13 cellular contexts compared by ENCODE assay signal in genomic region chr18:9619545-9619944, GRCh38. TPM values are rescaled to one million over a fixed set of nuclear protein-coding genes. Genes with fewer than 3 reads are reported as not detected.
DNase-seq lines count a peak whose midpoint lies in the region; ATAC-seq, FAIRE-seq and TF ChIP-seq lines count a peak whose summit lies in the region.
"Had no signal": no experiment of that assay in that cellular context is flagged by ENCODE, and none has a peak within 500 bp of the region (broad histone marks: within the 10 kb centered on the region; RNA-seq: fewer than 3 reads in every experiment).

No MANE protein-coding gene starts in this region.

- WGBS in small intestine, 3 donors: 3 to 13% (median 10%) methylated on average over 1 of the region's 1 CpG

- FAIRE-seq in small intestine (lab: Jason Lieb, UNC): no peak

- ATAC-seq in activated CD4-positive, CD25-positive, alpha-beta regulatory T cell treated with anti-CD3 and anti-CD28 coated beads, Interleukin-2, amount 50 U/mL, for 24 hours: peak; percentile 57 to 71
- ATAC-seq in RWPE2 (ENCODE audit: low read depth): peak; percentile 33; the same call in 1 of the 3 replicates
- ATAC-seq in HG02571 (IDR thresholded peaks at IDR 0.05; ENCODE audit: unreplicated experiment): no peak
- ATAC-seq in left colon: no peak
- ATAC-seq: upper lobe of right lung had no signal

- TF ChIP-seq CTCF in RWPE2 (IDR thresholded peaks at IDR 0.05; ENCODE audit: poor library complexity, severe bottlenecking) (no peak), epithelial cell of esophagus (IDR thresholded peaks at IDR 0.05; ENCODE audit: insufficient read depth, low read depth, low read length, missing control alignments) (no peak)

- peak overlapping the region; percentile 58 for H3K27ac ChIP-seq in RWPE2 (ENCODE audit: poor library complexity, severe bottlenecking)
- no peak overlapping the region for H3K27ac ChIP-seq in small intestine (ENCODE audit: low read depth in 1 of 2, low read length in 1 of 2)
- H3K27ac ChIP-seq: upper lobe of right lung had no signal

- no peaks in the 10 kb centered on the region for H3K27me3 ChIP-seq in RWPE2 (ENCODE audit: insufficient read depth, poor library complexity, severe bottlenecking)
- no peaks in the 10 kb centered on the region for H3K27me3 ChIP-seq in small intestine (ENCODE audit: control insufficient read depth in 2 of 2, insufficient read depth in 2 of 2, low read length in 2 of 2)
- H3K27me3 ChIP-seq: upper lobe of right lung had no signal

- no peak for DNase-seq in activated CD4-positive, CD25-positive, alpha-beta regulatory T cell treated with anti-CD3 and anti-CD28 coated beads, Interleukin-2, amount 50 U/mL, for 72 hours
- DNase-seq in RWPE2 (ENCODE audit: low spot score): no peak
- DNase-seq in epithelial cell of esophagus (ENCODE audit: low read depth): peak; percentile 51
- DNase-seq in small intestine: peak; percentile 50
- DNase-seq in left colon: no peak
- no peak for DNase-seq in stimulated activated naive CD4-positive, alpha-beta T cell treated with Interleukin-2 at 50 U/mL for 16 hours (lab: John Stamatoyannopoulos, UW)
- DNase-seq: activated CD4-positive, alpha-beta T cell treated with anti-CD3 and anti-CD28 coated beads, Interleukin-2, amount 50 U/mL, for 4 hours; central memory CD4-positive, alpha-beta T cell; MM.1S; stimulated activated CD4-positive, alpha-beta T cell treated with anti-CD3 and anti-CD28 coated beads, Interleukin-4, amount 100 ng/mL, for 24 hours; upper lobe of right lung had no signal

- H3K36me3 ChIP-seq in RWPE2 (ENCODE audit: low read depth) (no peaks in the 10 kb centered on the region), small intestine (ENCODE audit: control insufficient read depth in 2 of 2, insufficient read depth in 2 of 2, low read length in 2 of 2) (no peaks in the 10 kb centered on the region)
- H3K36me3 ChIP-seq: upper lobe of right lung had no signal

- intact Hi-C loops in left colon (cut with DNase I, micrococcal nuclease): no loop called here

- peaks cover 30% of the 10 kb centered on the region for H3K4me1 ChIP-seq in RWPE2 (ENCODE audit: insufficient read depth, poor library complexity, severe bottlenecking)
- no peaks in the 10 kb centered on the region for H3K4me1 ChIP-seq in small intestine (ENCODE audit: control insufficient read depth in 2 of 2, insufficient read depth in 1 of 2, low read depth in 1 of 2, low read length in 1 of 2)

- H3K4me3 ChIP-seq in RWPE2 (ENCODE audit: severe bottlenecking) (no peak overlapping the region), epithelial cell of esophagus (ENCODE audit: low read length) (no peak overlapping the region), small intestine (ENCODE audit: low read depth in 1 of 2, low read length in 2 of 2) (no peak overlapping the region)
- H3K4me3 ChIP-seq: upper lobe of right lung had no signal

- H3K9me3 ChIP-seq in RWPE2 (ENCODE audit: severe bottlenecking) (no peaks in the 10 kb centered on the region), small intestine (ENCODE audit: control insufficient read depth, low read depth) (no peaks in the 10 kb centered on the region)
- H3K9me3 ChIP-seq: upper lobe of right lung had no signal

RNA-seq across cellular contexts. Expression of gene PPP4R1, which starts 5.2 kb away (rescaled TPM):
- polyA plus RNA-seq in small intestine: 10 to 100 TPM; 31.1 to 73.1 (median 56.7) TPM
- total RNA-seq in left colon: 10 to 100 TPM; 73.7 to 74.9 TPM

Comparison
In these comparisons a context has a peak if more than half of its experiments do, and no peak if none do; other contexts are left out.
1. ATAC-seq: peak in activated CD4-positive, CD25-positive, alpha-beta regulatory T cell treated with anti-CD3 and anti-CD28 coated beads, Interleukin-2, amount 50 U/mL, for 24 hours (2 of 2) and RWPE2 (single experiment); none in HG02571 (single experiment) and left colon (single experiment).
2. DNase-seq: peak in epithelial cell of esophagus (single experiment) and small intestine (single experiment); none in activated CD4-positive, CD25-positive, alpha-beta regulatory T cell treated with anti-CD3 and anti-CD28 coated beads, Interleukin-2, amount 50 U/mL, for 72 hours (single experiment), RWPE2 (single experiment), left colon (0 of 2) and stimulated activated naive CD4-positive, alpha-beta T cell treated with Interleukin-2 at 50 U/mL for 16 hours (single experiment).